21 cellular contexts compared by ENCODE assay signal in the genomic region with DNA sequence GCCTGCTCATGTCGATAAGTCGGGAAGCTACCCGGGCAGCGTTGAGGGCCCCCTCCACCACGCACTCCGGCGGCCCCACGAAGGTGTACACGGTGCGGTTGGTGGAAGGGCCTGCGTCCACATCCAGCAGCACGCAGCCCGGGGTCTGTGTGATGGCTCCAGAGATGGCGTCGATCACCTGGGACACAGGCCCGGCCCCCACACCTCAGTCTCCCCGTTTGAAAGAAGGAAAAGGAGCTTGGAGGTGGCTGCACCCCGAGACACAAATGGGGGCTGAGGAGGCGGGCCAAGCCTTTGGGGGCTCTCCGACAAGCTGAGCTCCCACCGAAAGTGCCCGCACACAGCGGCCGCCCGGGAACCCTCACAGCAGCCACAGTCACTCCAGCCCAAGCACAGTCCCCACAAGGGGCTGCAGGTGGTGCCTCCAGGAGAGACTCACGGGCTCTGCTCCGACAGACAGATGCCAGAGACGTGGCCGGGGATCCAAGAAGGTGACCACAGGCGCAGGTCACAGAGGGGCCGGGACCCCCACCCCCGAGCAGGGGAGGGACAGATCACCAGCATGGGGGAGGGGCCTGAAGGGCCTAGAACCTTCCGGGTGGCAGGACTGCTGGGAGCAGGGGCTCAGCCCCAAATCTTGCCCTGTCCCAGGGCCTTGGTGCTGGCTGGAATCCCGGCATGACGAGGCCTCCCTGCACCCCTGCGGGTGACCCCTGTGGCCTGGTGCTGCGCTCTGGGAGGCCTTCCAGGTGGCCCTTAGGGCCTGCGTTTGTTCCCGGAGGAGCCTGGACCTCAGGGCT. TPM values are rescaled to one million over a fixed set of nuclear protein-coding genes. Genes with fewer than 3 reads are reported as not detected.
DNase-seq lines count a peak whose midpoint lies in the region; ATAC-seq, FAIRE-seq and TF ChIP-seq lines count a peak whose summit lies in the region.
"Had no signal": no experiment of that assay in that cellular context is flagged by ENCODE, and none has a peak within 500 bp of the region (broad histone marks: within the 10 kb centered on the region; RNA-seq: fewer than 3 reads in every experiment).

No MANE protein-coding gene starts in this region.

- H2BK12ac ChIP-seq in mesenchymal stem cell (ENCODE audit: low read length in 2 of 2), result peak overlapping the region in 1 of 2 experiments; percentile 18

- no peak overlapping the region for H3K27ac ChIP-seq in mesenchymal stem cell (ENCODE audit: low read length, poor library complexity, severe bottlenecking)
- peak overlapping the region; percentile 84 to 88 for H3K27ac ChIP-seq in testis
- H3K27ac ChIP-seq: gastrocnemius medialis had no signal

- H2BK15ac ChIP-seq in mesenchymal stem cell (ENCODE audit: low read depth, poor library complexity, severe bottlenecking), result no peak overlapping the region

- H3K9me3 ChIP-seq in mesenchymal stem cell (ENCODE audit: control insufficient read depth, low read length) (no peaks in the 10 kb centered on the region), testis (no peaks in the 10 kb centered on the region)
- H3K9me3 ChIP-seq: gastrocnemius medialis had no signal

- H3K23ac ChIP-seq in mesenchymal stem cell (ENCODE audit: low read length in 2 of 2), result no peak overlapping the region

- peak overlapping the region; percentile 35 for H4K91ac ChIP-seq in mesenchymal stem cell (ENCODE audit: low read length)

- no peak for TF ChIP-seq CTCF in chondrocyte (IDR thresholded peaks at IDR 0.05)
- no peak for TF ChIP-seq CTCF in testis (IDR thresholded peaks at IDR 0.05)

- no peak for TF ChIP-seq POLR2A in testis (IDR thresholded peaks at IDR 0.05)

- H3K4me3 ChIP-seq in mesenchymal stem cell (ENCODE audit: insufficient read depth in 1 of 2, low read depth in 1 of 2, low read length in 2 of 2) (no peak overlapping the region), testis (no peak overlapping the region)
- H3K4me3 ChIP-seq: GM12878 had no signal

- DNase-seq in activated effector memory CD4-positive, alpha-beta T cell treated with anti-CD3 and anti-CD28 coated beads, Interleukin-2, amount 50 U/mL, for 16 hours, result peak; percentile 61
- DNase-seq in activated effector memory CD4-positive, alpha-beta T cell treated with Interleukin-2 at 50 U/mL for 16 hours, result no peak
- DNase-seq in chondrocyte (ENCODE audit: low spot score) (peak; percentile 89), mesenchymal stem cell (no peak), testis (peak; percentile 13), RCC 7860 (ENCODE audit: low spot score) (no peak), T-helper 9 cell (no peak)
- DNase-seq: activated CD4-positive, alpha-beta T cell treated with anti-CD3 and anti-CD28 coated beads, Interleukin-2, amount 50 U/mL, for 4 hours; EL; NCI-H2081 treated with DMSO at 0.1 percent for 48 hours; NCI-H82; stimulated activated CD4-positive, alpha-beta T cell treated with anti-CD3 and anti-CD28 coated beads, Interleukin-4, amount 100 ng/mL, for 24 hours had no signal

- H3K36me3 Mint-ChIP-seq in chondrocyte (ENCODE audit: low read depth), result no peaks in the 10 kb centered on the region

- no peak overlapping the region for H2AK5ac ChIP-seq in mesenchymal stem cell (ENCODE audit: low read length, severe bottlenecking)

- FAIRE-seq in RCC 7860 (lab: Jason Lieb, UNC), result no peak
- FAIRE-seq: bronchial epithelial cell, endometrium, GM12878, HTR-8/SVneo, islet of Langerhans had no signal

- peak overlapping the region; percentile 7 for H4K8ac ChIP-seq in mesenchymal stem cell (ENCODE audit: low read length)

- no peaks in the 10 kb centered on the region for H3K4me1 Mint-ChIP-seq in chondrocyte (ENCODE audit: low read depth)

- H3K36me3 ChIP-seq in mesenchymal stem cell (ENCODE audit: control insufficient read depth in 1 of 2, insufficient read depth in 2 of 2, low read depth in 1 of 2, low read length in 2 of 2), result peaks cover 4 to 16% of the 10 kb centered on the region in 2 experiments
- H3K36me3 ChIP-seq in testis (ENCODE audit: low read depth, missing control alignments), result no peaks in the 10 kb centered on the region
- H3K36me3 ChIP-seq: gastrocnemius medialis had no signal

- no peak overlapping the region for H3K4ac ChIP-seq in mesenchymal stem cell (ENCODE audit: low read depth in 1 of 2, low read length in 2 of 2)

- H3K4me3 Mint-ChIP-seq in chondrocyte (ENCODE audit: unreplicated experiment), result no peak overlapping the region
- H3K4me3 Mint-ChIP-seq: CD8-positive, alpha-beta T cell; T-helper 2 cell treated with Interferon-gamma antibody and Interleukin-4, amounts not matched to agents 5 μg/mL and 100 μg/mL, for 36 hours had no signal

- no peaks in the 10 kb centered on the region for H3K79me1 ChIP-seq in mesenchymal stem cell (replicated peaks; ENCODE audit: low read length, poor library complexity, severe bottlenecking)

- H2BK5ac ChIP-seq in mesenchymal stem cell (ENCODE audit: low read depth, low read length, poor library complexity, severe bottlenecking), result no peak overlapping the region

- H3K18ac ChIP-seq in mesenchymal stem cell (ENCODE audit: low read depth in 1 of 2, low read length in 2 of 2), result no peak overlapping the region

- 94% methylated on average over 39 of the region's 39 CpGs for WGBS in mesenchymal stem cell
- WGBS in testis, 2 donors, result 91 to 95% methylated on average over 22 to 39 of the region's 39 CpGs

- H3K4me1 ChIP-seq in mesenchymal stem cell (ENCODE audit: control insufficient read depth, insufficient read depth, low read depth, low read length) (peaks cover 25% of the 10 kb centered on the region), testis (peaks cover 22% of the 10 kb centered on the region)

- intact Hi-C loops in testis (cut with DNase I; ENCODE audit: low total_unique reads), result no loop called here

- H3K27me3 Mint-ChIP-seq in chondrocyte (ENCODE audit: low read depth), result no peaks in the 10 kb centered on the region

- no peak overlapping the region for H3K4me2 ChIP-seq in mesenchymal stem cell (ENCODE audit: low read length, poor library complexity, severe bottlenecking)

- no peak overlapping the region for H2AFZ ChIP-seq in mesenchymal stem cell (ENCODE audit: low read depth, low read length)

- H2BK120ac ChIP-seq in mesenchymal stem cell (ENCODE audit: low read depth, low read length), result no peak overlapping the region

- H3K9me3 Mint-ChIP-seq in chondrocyte (ENCODE audit: low read depth), result no peaks in the 10 kb centered on the region
- H3K9me3 Mint-ChIP-seq: CD8-positive, alpha-beta T cell; T-helper 2 cell treated with Interferon-gamma antibody and Interleukin-4, amounts not matched to agents 5 μg/mL and 100 μg/mL, for 36 hours had no signal

- H3K9ac ChIP-seq in mesenchymal stem cell (ENCODE audit: low read length), result no peak overlapping the region

- ATAC-seq in SK-N-SH treated with all-trans-retinoic acid at 6 μM for 48 hours, result no peak
- ATAC-seq: CD8-positive, alpha-beta T cell had no signal

- H3K27me3 ChIP-seq in mesenchymal stem cell (ENCODE audit: control insufficient read depth in 1 of 2, insufficient read depth in 1 of 2, low read length in 2 of 2), result peaks cover 0 to 14% of the 10 kb centered on the region in 2 experiments
- H3K27me3 ChIP-seq in testis, result no peaks in the 10 kb centered on the region

- H3K27ac Mint-ChIP-seq in chondrocyte (ENCODE audit: unreplicated experiment), result no peak overlapping the region
- H3K27ac Mint-ChIP-seq: CD8-positive, alpha-beta T cell; T-helper 2 cell treated with Interferon-gamma antibody and Interleukin-4, amounts not matched to agents 5 μg/mL and 100 μg/mL, for 36 hours had no signal

- H3K14ac ChIP-seq in mesenchymal stem cell (ENCODE audit: low read length in 2 of 2), result no peak overlapping the region

TF ChIP-seq in SK-N-SH treated with all-trans-retinoic acid at 6 μM for 48 hours, 23 proteins besides CTCF, POLR2A, EP300 and RAD21:
- no peak for TF ChIP-seq RARB (CRISPR knock-in tag; IDR thresholded peaks at IDR 0.05)
- TF ChIP-seq, protein P1, sequence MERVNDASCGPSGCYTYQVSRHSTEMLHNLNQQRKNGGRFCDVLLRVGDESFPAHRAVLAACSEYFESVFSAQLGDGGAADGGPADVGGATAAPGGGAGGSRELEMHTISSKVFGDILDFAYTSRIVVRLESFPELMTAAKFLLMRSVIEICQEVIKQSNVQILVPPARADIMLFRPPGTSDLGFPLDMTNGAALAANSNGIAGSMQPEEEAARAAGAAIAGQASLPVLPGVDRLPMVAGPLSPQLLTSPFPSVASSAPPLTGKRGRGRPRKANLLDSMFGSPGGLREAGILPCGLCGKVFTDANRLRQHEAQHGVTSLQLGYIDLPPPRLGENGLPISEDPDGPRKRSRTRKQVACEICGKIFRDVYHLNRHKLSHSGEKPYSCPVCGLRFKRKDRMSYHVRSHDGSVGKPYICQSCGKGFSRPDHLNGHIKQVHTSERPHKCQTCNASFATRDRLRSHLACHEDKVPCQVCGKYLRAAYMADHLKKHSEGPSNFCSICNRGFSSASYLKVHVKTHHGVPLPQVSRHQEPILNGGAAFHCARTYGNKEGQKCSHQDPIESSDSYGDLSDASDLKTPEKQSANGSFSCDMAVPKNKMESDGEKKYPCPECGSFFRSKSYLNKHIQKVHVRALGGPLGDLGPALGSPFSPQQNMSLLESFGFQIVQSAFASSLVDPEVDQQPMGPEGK (CRISPR knock-in tag; IDR thresholded peaks at IDR 0.05; ENCODE audit: borderline replicate concordance), result no peak
- no peak for TF ChIP-seq ARNTL (CRISPR knock-in tag; IDR thresholded peaks at IDR 0.05; ENCODE audit: borderline replicate concordance, low read depth)
- TF ChIP-seq ZNF70 (CRISPR knock-in tag; IDR thresholded peaks at IDR 0.05), result no peak
- no peak for TF ChIP-seq CSDC2 (CRISPR knock-in tag; IDR thresholded peaks at IDR 0.05)
- TF ChIP-seq SNAI2 (CRISPR knock-in tag; IDR thresholded peaks at IDR 0.05), result no peak
- no peak for TF ChIP-seq BACH2 (CRISPR knock-in tag; IDR thresholded peaks at IDR 0.05; ENCODE audit: borderline replicate concordance)
- no peak for TF ChIP-seq ZNF565 (CRISPR knock-in tag; conservative IDR thresholded peaks at IDR 0.05; ENCODE audit: low read depth)
- no peak for TF ChIP-seq ZNF8 (CRISPR knock-in tag; IDR thresholded peaks at IDR 0.05)
- TF ChIP-seq ZFP3 (CRISPR knock-in tag; IDR thresholded peaks at IDR 0.05), result no peak
- TF ChIP-seq ZFP30 (CRISPR knock-in tag; IDR thresholded peaks at IDR 0.05), result no peak

RNA-seq across cellular contexts. Expression of a gene that starts 1.0 kb away (rescaled TPM):
- total RNA-seq in chondrocyte, result 1.7 to 4.1 TPM (median 1.7 TPM) in 3 replicates
- 1.5 TPM for polyA plus RNA-seq in mesenchymal stem cell (2013, experiment 1 of 2)
- 1.8 TPM for polyA plus RNA-seq in mesenchymal stem cell (2013, experiment 2 of 2)
- 10 to 100 TPM; 50.5 to 63.5 TPM for total RNA-seq in testis
- 49.2 TPM for polyA plus RNA-seq in testis (ENCODE audit: insufficient read depth, low read depth, low replicate concordance)
- total RNA-seq: bronchial epithelial cell had no signal

RNA-seq across cellular contexts. Expression of a gene that starts 29.9 kb away (rescaled TPM):
- total RNA-seq in chondrocyte, result 14.0 to 18.5 TPM (median 14.1 TPM) in 3 replicates
- polyA plus RNA-seq in mesenchymal stem cell (2013, experiment 1 of 2), result 39.1 TPM
- polyA plus RNA-seq in mesenchymal stem cell (2013, experiment 2 of 2), result 40.8 TPM
- total RNA-seq in testis, result 10 to 100 TPM; 75.6 to 96.1 TPM
- 55.4 TPM for polyA plus RNA-seq in testis (ENCODE audit: insufficient read depth, low read depth, low replicate concordance)

RNA-seq across cellular contexts. Expression of a gene that starts 56.4 kb away (rescaled TPM):
- total RNA-seq in chondrocyte (1,314 to 1,671 TPM (median 1,646 TPM) in 3 replicates), testis (100 to 1,000 TPM; 192 to 236 TPM)
- polyA plus RNA-seq in mesenchymal stem cell (2013, experiment 1 of 2), result 1,409 TPM
- polyA plus RNA-seq in mesenchymal stem cell (2013, experiment 2 of 2), result 1,389 TPM
- polyA plus RNA-seq in testis (ENCODE audit: insufficient read depth, low read depth, low replicate concordance), result 362 TPM

Comparison
In these comparisons a context has a peak if more than half of its experiments do, and no peak if none do; other contexts are left out.
1. DNase-seq: peak in activated effector memory CD4-positive, alpha-beta T cell treated with anti-CD3 and anti-CD28 coated beads, Interleukin-2, amount 50 U/mL, for 16 hours (single experiment), chondrocyte (single experiment) and testis (single experiment); none in activated effector memory CD4-positive, alpha-beta T cell treated with Interleukin-2 at 50 U/mL for 16 hours (single experiment), mesenchymal stem cell (single experiment), RCC 7860 (single experiment) and T-helper 9 cell (single experiment).
2. RNA of a gene that starts 1.0 kb away (total RNA-seq): 50.5 to 63.5 TPM in testis; 1.7 to 4.1 TPM in chondrocyte; every median in the first group is over 10 times any median in the second.